ENCODE assay signal across 7 cellular contexts in the genomic region with DNA sequence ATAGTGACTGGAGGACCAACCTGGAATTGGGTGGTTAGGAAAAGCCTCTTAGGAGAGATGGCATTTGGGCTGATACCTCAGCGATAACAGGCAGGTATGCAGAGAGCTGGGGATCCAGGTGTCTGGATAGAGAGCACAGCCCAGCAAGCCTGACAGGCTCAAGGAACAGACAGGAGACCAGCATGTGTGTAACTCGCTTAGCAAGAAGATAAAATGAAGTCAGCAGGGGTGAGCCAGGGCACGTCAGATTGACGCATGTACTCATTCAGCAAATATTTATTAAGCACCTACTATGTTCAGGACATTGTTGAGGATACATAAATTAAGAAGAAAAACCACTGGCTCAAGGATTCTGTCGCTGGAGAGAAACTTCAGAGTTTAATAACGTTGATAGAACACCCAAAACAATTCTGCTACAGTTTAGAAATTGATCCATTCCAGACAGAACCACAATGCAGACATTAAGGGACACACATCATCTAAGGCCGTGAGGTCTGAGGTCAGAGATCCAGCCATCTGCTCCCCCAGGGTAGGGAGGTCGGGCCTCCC. TPM values are rescaled to one million over a fixed set of nuclear protein-coding genes. Genes with fewer than 3 reads are reported as not detected.
DNase-seq lines count a peak whose midpoint lies in the region; ATAC-seq and TF ChIP-seq lines count a peak whose summit lies in the region.

No MANE protein-coding gene starts in this region.

- peaks cover 35 to 64% (median 38%) of the 10 kb centered on the region in 3 donors for H3K4me1 Mint-ChIP-seq in T-cell
- peaks cover 13% of the 10 kb centered on the region for H3K4me1 Mint-ChIP-seq in glutamatergic neuron (ENCODE audit: low read depth, unreplicated experiment)

- peak overlapping the region; percentile 96 for H3K9ac ChIP-seq in skeletal muscle satellite cell (ENCODE audit: low read depth, low read length)

- H3K4me1 ChIP-seq in skeletal muscle satellite cell (ENCODE audit: control insufficient read depth, insufficient read depth, low read length), result peaks cover 6% of the 10 kb centered on the region

- peak in 1 of 34 experiments; percentile 59 for DNase-seq in T-cell
- no peak for DNase-seq in glutamatergic neuron
- DNase-seq in NCI-H2081 treated with DMSO at 0.1 percent for 48 hours (lab: John Stamatoyannopoulos, UW), result no peak

- no peaks in the 10 kb centered on the region for H3K36me3 ChIP-seq in skeletal muscle satellite cell (ENCODE audit: insufficient read depth, low read length)

- TF ChIP-seq POLR2A in GM18526 (IDR thresholded peaks at IDR 0.05; ENCODE audit: extremely low read depth, insufficient read length), result peak; percentile 7

- H3K27me3 Mint-ChIP-seq in T-cell (no peaks in the 10 kb centered on the region), glutamatergic neuron (ENCODE audit: unreplicated experiment) (peaks cover 9% of the 10 kb centered on the region)

- H3K36me3 Mint-ChIP-seq in T-cell, result no peaks in the 10 kb centered on the region
- peaks cover 21% of the 10 kb centered on the region for H3K36me3 Mint-ChIP-seq in glutamatergic neuron (ENCODE audit: unreplicated experiment)

- ATAC-seq in T-cell (replicated peaks in 1 of 4) (no peak), GM18517 (IDR thresholded peaks at IDR 0.05; ENCODE audit: unreplicated experiment) (no peak), HG02938 (IDR thresholded peaks at IDR 0.05; ENCODE audit: unreplicated experiment) (no peak)

- TF ChIP-seq CTCF in glutamatergic neuron (IDR thresholded peaks at IDR 0.05; ENCODE audit: partially characterized antibody, unreplicated experiment), result no peak

- POLR2A ChIA-PET in T-cell (lab: Charles Lee), result interaction anchor here in 1 of 2 donors (0.7 kb wide), 1 partner anchor 31 kb away, joined by 5 read pairs; no protein-coding TSS in a partner anchor

- peak overlapping the region; percentile 97 for H3K4me2 ChIP-seq in skeletal muscle satellite cell (ENCODE audit: low read length)

- H3K9me3 Mint-ChIP-seq in T-cell (no peaks in the 10 kb centered on the region), glutamatergic neuron (ENCODE audit: unreplicated experiment) (peaks cover 15% of the 10 kb centered on the region)

- H3K4me3 Mint-ChIP-seq in T-cell (peak overlapping the region; percentile 69 to 87 (median 78)), glutamatergic neuron (ENCODE audit: unreplicated experiment) (peak overlapping the region; percentile 81)

- H3K27ac Mint-ChIP-seq in T-cell (peak overlapping the region; percentile 75 to 88), glutamatergic neuron (ENCODE audit: unreplicated experiment) (peak overlapping the region; percentile 86)

- CTCF ChIA-PET in T-cell (lab: Charles Lee), result no interaction called here

- peak overlapping the region; percentile 84 for H3K4me3 ChIP-seq in skeletal muscle satellite cell (ENCODE audit: low read length)

- no peaks in the 10 kb centered on the region for H3K9me3 ChIP-seq in skeletal muscle satellite cell (replicated peaks; ENCODE audit: low read length)

- H3K27me3 ChIP-seq in skeletal muscle satellite cell (ENCODE audit: control insufficient read depth, insufficient read depth, low read length), result peaks cover 7% of the 10 kb centered on the region

RNA-seq across cellular contexts. Expression of a gene that starts 1.1 kb away (rescaled TPM):
- total RNA-seq in T-cell, result 10 to 100 TPM; 32.0 to 52.4 (median 42.1) TPM
- total RNA-seq in glutamatergic neuron (ENCODE audit: unreplicated experiment), result 40.4 TPM
- 8.3 and 14.4 TPM in 2 replicates for total RNA-seq in skeletal muscle satellite cell (2012; rRNA removed)
